Comparison of ENCODE assay signal across 7 cellular contexts in genomic region chr20:36398515-36398914, GRCh38.
"Had no signal": no experiment of that assay in that cellular context is flagged by ENCODE, and none has a peak within 500 bp of the region (broad histone marks: within the 10 kb centered on the region; RNA-seq: fewer than 3 reads in every experiment).

No MANE protein-coding gene starts in this region.

- DNase-seq: GM23248, GOT3, H9, HCEC 1CT, KG1 had no signal

- H3K27ac ChIP-seq: GM23248, HL-60 had no signal

- H2AFZ ChIP-seq: GM23248 had no signal

- H3K4me3 ChIP-seq: GM23248 had no signal

- FAIRE-seq: H54 had no signal

- H3K9ac ChIP-seq: GM23248 had no signal
